In the genomic region with DNA sequence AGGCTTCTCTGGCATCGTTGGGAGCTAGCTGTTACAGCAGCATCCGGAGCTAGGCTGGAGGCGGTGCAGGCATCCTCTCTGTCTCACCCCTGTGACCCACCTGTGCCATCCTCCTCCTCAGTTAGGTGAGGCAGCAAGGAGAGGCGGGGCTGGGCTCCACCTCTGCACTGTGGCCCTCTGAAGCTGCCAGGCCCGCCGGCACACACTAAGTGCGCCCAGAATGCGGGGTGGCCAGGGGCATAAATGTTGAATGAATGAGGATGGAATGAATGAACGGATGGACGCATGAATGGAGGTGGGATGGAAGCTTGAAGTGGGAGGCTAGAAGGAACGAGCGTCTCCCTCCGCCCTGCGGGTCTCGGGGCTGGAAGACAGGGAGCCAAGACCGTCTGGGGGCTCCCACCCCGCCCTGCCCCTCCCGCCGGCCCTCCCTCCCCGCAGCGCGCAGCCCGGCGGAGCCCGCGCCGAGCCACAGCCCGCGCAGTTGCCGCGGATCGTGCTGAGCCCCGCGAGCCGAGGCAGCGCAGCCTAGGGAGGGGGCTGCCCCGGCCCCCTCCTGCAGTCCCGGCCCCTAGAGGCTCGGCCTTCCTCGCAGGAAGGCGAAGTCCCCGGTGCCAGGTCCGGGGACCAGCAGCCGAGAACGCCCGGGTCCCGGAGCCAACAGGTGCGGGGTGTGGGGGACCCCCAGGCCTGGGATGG, we compare ENCODE assay signal across 8 cellular contexts. TPM values are rescaled to one million over a fixed set of nuclear protein-coding genes. Genes with fewer than 3 reads are reported as not detected.
A peak's percentile ranks its signal among the peaks of the same experiment; 100 is the strongest.
DNase-seq lines count a peak whose midpoint lies in the region; ATAC-seq, FAIRE-seq and TF ChIP-seq lines count a peak whose summit lies in the region.

A gene (plus strand): TSS at position 472 of the 699 bp plus-strand sequence. CDS start 1,504 bp downstream, outside the sequence.

- H3K27ac ChIP-seq in HUES6 (ENCODE audit: low read depth, low read length) (no peak within 1 kb of the TSS), astrocyte (ENCODE audit: low read depth, low read length) (no peak within 1 kb of the TSS)

- H3K4me3 Mint-ChIP-seq in astrocyte (ENCODE audit: unreplicated experiment) = peak within 1 kb of the TSS; percentile 76
- peak within 1 kb of the TSS; percentile 61 to 73 for H3K4me3 Mint-ChIP-seq in stimulated activated naive B cell treated with anti-CD40 and anti-IgM and Interleukin-4, amounts not matched to agents 10 μg/mL and 1 μg/mL and 100 μg/mL, for 72 hours

- H3K36me3 Mint-ChIP-seq in astrocyte (ENCODE audit: low read depth, unreplicated experiment) = peaks cover 5% of the 10 kb centered on the region
- H3K36me3 Mint-ChIP-seq in stimulated activated naive B cell treated with anti-CD40 and anti-IgM and Interleukin-4, amounts not matched to agents 10 μg/mL and 1 μg/mL and 100 μg/mL, for 72 hours = peaks cover 5 to 11% of the 10 kb centered on the region in 2 donors

- H3K4me3 ChIP-seq in HUES6 (ENCODE audit: low read depth, low read length) = peak within 1 kb of the TSS; percentile 77
- H3K4me3 ChIP-seq in astrocyte (ENCODE audit: insufficient read depth, low read depth, low read length) = peak within 1 kb of the TSS; percentile 54

- peak within 1 kb of the TSS; percentile 93 for H3K4me2 ChIP-seq in astrocyte (ENCODE audit: low read length)

- no peaks in the 10 kb centered on the region for H4K20me1 ChIP-seq in astrocyte (ENCODE audit: insufficient read depth, low read length)

- H3K9me3 Mint-ChIP-seq in astrocyte (ENCODE audit: unreplicated experiment) = no peaks in the 10 kb centered on the region
- no peaks in the 10 kb centered on the region for H3K9me3 Mint-ChIP-seq in stimulated activated naive B cell treated with anti-CD40 and anti-IgM and Interleukin-4, amounts not matched to agents 10 μg/mL and 1 μg/mL and 100 μg/mL, for 72 hours

- no peak within 1 kb of the TSS for H3K27ac Mint-ChIP-seq in astrocyte (ENCODE audit: unreplicated experiment)
- H3K27ac Mint-ChIP-seq in stimulated activated naive B cell treated with anti-CD40 and anti-IgM and Interleukin-4, amounts not matched to agents 10 μg/mL and 1 μg/mL and 100 μg/mL, for 72 hours = no peak within 1 kb of the TSS

- peaks cover 13% of the 10 kb centered on the region for H3K4me1 ChIP-seq in HUES6 (ENCODE audit: control insufficient read depth, insufficient read depth, low read length)
- peaks cover 4% of the 10 kb centered on the region for H3K4me1 ChIP-seq in astrocyte (ENCODE audit: insufficient read depth, low read length)

- H3K9me3 ChIP-seq in HUES6 (ENCODE audit: control insufficient read depth, insufficient read depth, low read depth, low read length) (no peaks in the 10 kb centered on the region), astrocyte (ENCODE audit: insufficient read depth, low read depth, low read length) (no peaks in the 10 kb centered on the region)

- no peak for TF ChIP-seq CTCF in astrocyte (IDR thresholded peaks at IDR 0.05; ENCODE audit: insufficient read depth, low read depth, low read length)

- H3K9ac ChIP-seq in HUES6 (ENCODE audit: low read length) = peak within 1 kb of the TSS; percentile 25
- H3K9ac ChIP-seq in astrocyte (ENCODE audit: low read length) = peak within 1 kb of the TSS; percentile 59

- H3K27me3 Mint-ChIP-seq in astrocyte (ENCODE audit: low read depth, unreplicated experiment) = peaks cover 28% of the 10 kb centered on the region
- H3K27me3 Mint-ChIP-seq in stimulated activated naive B cell treated with anti-CD40 and anti-IgM and Interleukin-4, amounts not matched to agents 10 μg/mL and 1 μg/mL and 100 μg/mL, for 72 hours = peaks cover 32 to 38% of the 10 kb centered on the region in 2 donors

- H3K79me2 ChIP-seq in astrocyte (ENCODE audit: insufficient read depth, low read length) = no peaks in the 10 kb centered on the region

- H3K36me3 ChIP-seq in HUES6 (ENCODE audit: control insufficient read depth, insufficient read depth, low read length) (no peaks in the 10 kb centered on the region), astrocyte (ENCODE audit: insufficient read depth, low read length) (no peaks in the 10 kb centered on the region)

- FAIRE-seq in astrocyte (lab: Jason Lieb, UNC) = no peak

- DNase-seq in astrocyte (ENCODE audit: low read depth) = no peak
- peak; percentile 50 for DNase-seq in islet precursor cell
- no peak for DNase-seq in stimulated activated naive B cell treated with anti-CD40 and anti-IgM and Interleukin-4, amounts not matched to agents 10 μg/mL and 1 μg/mL and 100 μg/mL, for 72 hours
- DNase-seq in UCSD-AML1 (lab: John Stamatoyannopoulos, UW; ENCODE audit: unreplicated experiment) = no peak
- DNase-seq in NCI-H1436 treated with DMSO at 0.1 percent for 48 hours (lab: John Stamatoyannopoulos, UW) = no peak
- no peak for DNase-seq in SK-N-DZ (ENCODE audit: low spot score)

- H3K27me3 ChIP-seq in HUES6 (ENCODE audit: control insufficient read depth, insufficient read depth, low read length) (peaks cover 44% of the 10 kb centered on the region), astrocyte (ENCODE audit: insufficient read depth, low read length) (peaks cover 7% of the 10 kb centered on the region)

- H2AFZ ChIP-seq in astrocyte (ENCODE audit: low read depth, low read length) = peak within 1 kb of the TSS; percentile 56

- peaks cover 10% of the 10 kb centered on the region for H3K4me1 Mint-ChIP-seq in astrocyte (ENCODE audit: low read depth, unreplicated experiment)
- H3K4me1 Mint-ChIP-seq in stimulated activated naive B cell treated with anti-CD40 and anti-IgM and Interleukin-4, amounts not matched to agents 10 μg/mL and 1 μg/mL and 100 μg/mL, for 72 hours = peaks cover 18 to 26% of the 10 kb centered on the region in 2 donors

- ATAC-seq in stimulated activated naive B cell treated with anti-CD40 and anti-IgM and Interleukin-4, amounts not matched to agents 10 μg/mL and 1 μg/mL and 100 μg/mL, for 72 hours (replicated peaks) = peak; percentile 14 to 17
- ATAC-seq in GM19395 (IDR thresholded peaks at IDR 0.05; ENCODE audit: unreplicated experiment) = no peak

RNA-seq across cellular contexts. Expression of the gene that starts here (rescaled TPM):
- not detected in 2 replicates for total RNA-seq in astrocyte
- polyA plus RNA-seq in SK-N-DZ (2014; cell fraction: cytosol; rRNA removed) = not detected in 2 replicates
- polyA plus RNA-seq in SK-N-DZ (2014; cell fraction: nucleus; rRNA removed) = 0.31 TPM in 1 of 2 replicates, not detected in the other
